In the genomic region with DNA sequence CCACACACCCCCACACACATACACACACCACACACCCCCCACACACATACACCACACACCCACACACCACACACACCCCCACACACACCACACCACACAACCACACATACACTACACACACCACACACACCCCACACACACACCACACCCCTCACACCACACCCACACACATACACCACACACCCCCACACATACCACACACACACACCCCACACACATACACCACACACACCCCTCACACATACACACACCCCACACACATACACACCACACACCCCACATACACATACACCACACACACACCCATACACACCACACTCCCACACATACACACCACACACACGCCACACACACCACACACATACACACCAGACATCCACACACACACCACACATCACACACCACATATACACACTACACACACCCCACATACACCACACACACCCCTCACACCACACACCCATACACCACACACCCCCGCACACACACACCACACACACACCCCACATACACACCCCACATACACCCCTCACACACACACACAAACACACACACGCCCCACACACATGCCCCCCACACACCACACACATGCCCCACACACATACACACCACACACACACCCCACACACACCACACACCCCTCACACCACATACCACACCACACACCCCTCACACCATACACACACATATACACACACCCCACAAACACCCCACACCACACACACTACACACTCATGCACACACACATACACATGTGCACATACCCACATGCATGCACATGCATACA, we compare ENCODE assay signal across 21 cellular contexts. TPM values are rescaled to one million over a fixed set of nuclear protein-coding genes. Genes with fewer than 3 reads are reported as not detected.
DNase-seq lines count a peak whose midpoint lies in the region; ATAC-seq, FAIRE-seq and TF ChIP-seq lines count a peak whose summit lies in the region.
"Had no signal": no experiment of that assay in that cellular context is flagged by ENCODE, and none has a peak within 500 bp of the region (broad histone marks: within the 10 kb centered on the region; RNA-seq: fewer than 3 reads in every experiment).

No MANE protein-coding gene starts in this region.

- peaks cover 0 to 5% of the 10 kb centered on the region in 2 donors for H3K36me3 Mint-ChIP-seq in CD4-positive, alpha-beta memory T cell
- no peaks in the 10 kb centered on the region for H3K36me3 Mint-ChIP-seq in natural killer cell

- no peaks in the 10 kb centered on the region for H3K9me3 ChIP-seq in CD4-positive, alpha-beta memory T cell (ENCODE audit: control insufficient read depth in 1 of 2, low read length in 2 of 2)
- H3K9me3 ChIP-seq in GM12878 (replicated peaks; ENCODE audit: control insufficient read depth, insufficient read depth, low read length) (no peaks in the 10 kb centered on the region), colonic mucosa (no peaks in the 10 kb centered on the region)
- H3K9me3 ChIP-seq: right atrium auricular region, SJCRH30, thyroid gland had no signal

- no peak overlapping the region for H3K9ac ChIP-seq in GM12878 (ENCODE audit: control insufficient read depth, insufficient read depth, low read length)
- H3K9ac ChIP-seq in colonic mucosa (ENCODE audit: low read depth in 2 of 2, low read length in 2 of 2), result no peak overlapping the region

- no peak for DNase-seq in CD4-positive, alpha-beta memory T cell
- DNase-seq in GM12891 (ENCODE audit: insufficient read length, low spot score), result no peak
- no peak for DNase-seq in GM12878 (ENCODE audit: low read depth, low spot score)
- no peak for DNase-seq in natural killer cell
- no peak for DNase-seq in colonic mucosa
- DNase-seq: activated gamma-delta T cell treated with Interleukin-2 at 50 U/mL for 16 hours, AML-193, endodermal cell, KBM-7, NCI-H1694 treated with DMSO at 0.1 percent for 48 hours, NCI-H2227 treated with DMSO at 0.1 percent for 48 hours, NCI-H774, PC-9, SJCRH30, thyroid gland had no signal

- no peaks in the 10 kb centered on the region for H3K79me2 ChIP-seq in GM12878 (ENCODE audit: control insufficient read depth, insufficient read depth, low read length)

- H3K4me1 Mint-ChIP-seq in CD4-positive, alpha-beta memory T cell, result peaks cover 0 to 6% (median under 1%) of the 10 kb centered on the region in 4 donors
- H3K4me1 Mint-ChIP-seq in natural killer cell, result peaks cover 0 to 9% of the 10 kb centered on the region in 2 donors

- ATAC-seq in GM12878 (no peak), natural killer cell (peak in 1 of 3 donors; percentile 38), HG03135 (IDR thresholded peaks at IDR 0.05; ENCODE audit: unreplicated experiment) (no peak)
- ATAC-seq in activated CD4-positive, CD25-positive, alpha-beta regulatory T cell treated with anti-CD3 and anti-CD28 coated beads, Interleukin-2, amount 50 U/mL, for 24 hours, result no peak

- no peak for TF ChIP-seq EP300 in GM12878 (IDR thresholded peaks at IDR 0.05; ENCODE audit: borderline replicate concordance in 1 of 2, control insufficient read depth in 1 of 2, low read depth in 2 of 2, low read length in 2 of 2)

- intact Hi-C loops in CD4-positive, alpha-beta memory T cell (cut with micrococcal nuclease), result no loop called here
- intact Hi-C loops in GM12878 (cut with micrococcal nuclease; ENCODE audit: unreplicated experiment) (no loop called here), natural killer cell (cut with micrococcal nuclease) (no loop called here), colonic mucosa (cut with DNase I) (no loop called here)

- BruUV-seq in GM12878 (replicated peaks; lab: Mats Ljungman, UMichigan), result no TSS peak

- FAIRE-seq in GM12891 (lab: Jason Lieb, UNC) (peak; percentile 92), GM12878 (lab: Jason Lieb, UNC) (peak; percentile 35)

- no peak overlapping the region for H3K27ac ChIP-seq in CD4-positive, alpha-beta memory T cell (ENCODE audit: low read depth, low read length)
- H3K27ac ChIP-seq in GM12878 (ENCODE audit: control insufficient read depth, insufficient read depth) (no peak overlapping the region), colonic mucosa (no peak overlapping the region)
- H3K27ac ChIP-seq: HL-60, PC-9, right atrium auricular region, SJCRH30, thyroid gland had no signal

- POLR2A ChIA-PET in CD4-positive, alpha-beta memory T cell (lab: Charles Lee; ENCODE audit: partially characterized antibody), result no interaction called here
- POLR2A ChIA-PET in GM12878 (lab: Charles Lee), result no interaction called here

- no peak overlapping the region for H3K4me3 ChIP-seq in CD4-positive, alpha-beta memory T cell (ENCODE audit: low read length in 2 of 2)
- H3K4me3 ChIP-seq in GM12878, result no peak overlapping the region
- H3K4me3 ChIP-seq in colonic mucosa, result no peak overlapping the region
- H3K4me3 ChIP-seq: PC-9, right atrium auricular region, SJCRH30, thyroid gland had no signal

- H2AFZ ChIP-seq in GM12878 (ENCODE audit: control insufficient read depth, low read depth, low read length), result no peak overlapping the region
- H2AFZ ChIP-seq: PC-9 had no signal

- CTCF ChIA-PET in CD4-positive, alpha-beta memory T cell (lab: Charles Lee; ENCODE audit: partially characterized antibody), result no interaction called here
- CTCF ChIA-PET in GM12878 (lab: Yijun Ruan, JAX), result interaction anchor here (0.6 to 1.0 kb wide), 2 partner anchors 20 to 128 kb away, joined by 3 read pairs; no protein-coding TSS in a partner anchor

- no peaks in the 10 kb centered on the region for H3K4me1 ChIP-seq in CD4-positive, alpha-beta memory T cell (ENCODE audit: insufficient read depth, low read length)
- no peaks in the 10 kb centered on the region for H3K4me1 ChIP-seq in GM12878 (ENCODE audit: control insufficient read depth, insufficient read depth, low read length)
- H3K4me1 ChIP-seq in colonic mucosa, result no peaks in the 10 kb centered on the region
- H3K4me1 ChIP-seq: right atrium auricular region, SJCRH30 had no signal

- RAD21 ChIA-PET in GM12878 (lab: Charles Lee; ENCODE audit: unreplicated experiment), result interaction anchor here (0.6 kb wide), 1 partner anchor 129 kb away, joined by 4 read pairs; no protein-coding TSS in a partner anchor

- H3K4me2 ChIP-seq in GM12878 (ENCODE audit: control insufficient read depth, insufficient read depth), result no peak overlapping the region
- H3K4me2 ChIP-seq: PC-9 had no signal

- no peak for TF ChIP-seq RAD21 in GM12878 (IDR thresholded peaks at IDR 0.05; ENCODE audit: insufficient read depth, low read depth, low read length)

- H4K20me1 ChIP-seq in GM12878 (ENCODE audit: control insufficient read depth, insufficient read depth), result no peaks in the 10 kb centered on the region

- SMC1A ChIA-PET in GM12878 (lab: Charles Lee; ENCODE audit: uncharacterized antibody, unreplicated experiment), result no interaction called here

- H3K9me3 Mint-ChIP-seq in CD4-positive, alpha-beta memory T cell, result peaks cover 0 to 3% (median 0%) of the 10 kb centered on the region in 8 donors
- H3K9me3 Mint-ChIP-seq in natural killer cell, result peaks cover 0 to 4% of the 10 kb centered on the region in 2 donors
- H3K9me3 Mint-ChIP-seq: endodermal cell had no signal

- H3K27ac Mint-ChIP-seq in CD4-positive, alpha-beta memory T cell, result peak overlapping the region in 5 of 7 donors; percentile 19 to 84 (median 62)
- H3K27ac Mint-ChIP-seq in natural killer cell, result peak overlapping the region; percentile 61 to 85
- H3K27ac Mint-ChIP-seq: endodermal cell had no signal

- H3K27me3 ChIP-seq in CD4-positive, alpha-beta memory T cell (ENCODE audit: insufficient read depth, low read length), result no peaks in the 10 kb centered on the region
- no peaks in the 10 kb centered on the region for H3K27me3 ChIP-seq in GM12878 (replicated peaks in 1 of 2; ENCODE audit: control insufficient read depth in 2 of 2, insufficient read depth in 2 of 2, low read length in 1 of 2)
- H3K27me3 ChIP-seq in colonic mucosa, result no peaks in the 10 kb centered on the region
- H3K27me3 ChIP-seq: right atrium auricular region, SJCRH30, thyroid gland had no signal

- in situ Hi-C loops in GM12878 (cut with MboI), result no loop called here

- no peak overlapping the region for H3K4me3 Mint-ChIP-seq in CD4-positive, alpha-beta memory T cell
- H3K4me3 Mint-ChIP-seq in natural killer cell, result no peak overlapping the region
- H3K4me3 Mint-ChIP-seq: endodermal cell had no signal

- WGBS in GM12878 (ENCODE audit: insufficient coverage, insufficient replicate concordance, low lambda C conversion rate, missing lambda C conversion rate), result 94% methylated on average over 3 of the region's 3 CpGs

- TF ChIP-seq POLR2A in GM12891 (IDR thresholded peaks at IDR 0.05; ENCODE audit: low read depth, low read length) (no peak), GM12878 (IDR thresholded peaks at IDR 0.05; ENCODE audit: low read depth, low read length) (no peak)

- H3K27me3 Mint-ChIP-seq in CD4-positive, alpha-beta memory T cell, result no peaks in the 10 kb centered on the region
- no peaks in the 10 kb centered on the region for H3K27me3 Mint-ChIP-seq in natural killer cell (ENCODE audit: low read depth in 2 of 2)

- no peak for TF ChIP-seq CTCF in GM12878 (IDR thresholded peaks at IDR 0.05 in 2 of 3, conservative IDR thresholded peaks at IDR 0.05 in 1 of 3; ENCODE audit: control insufficient read depth in 2 of 3, extremely low read depth in 1 of 3, insufficient read depth in 1 of 3, low read depth in 3 of 3, low read length in 3 of 3)
- TF ChIP-seq CTCF in natural killer cell (IDR thresholded peaks at IDR 0.05), result no peak
- no peak for TF ChIP-seq CTCF in colonic mucosa (IDR thresholded peaks at IDR 0.05)

- H3K36me3 ChIP-seq in CD4-positive, alpha-beta memory T cell (ENCODE audit: insufficient read depth, low read length), result no peaks in the 10 kb centered on the region
- no peaks in the 10 kb centered on the region; a peak in 1 of 4 replicates for H3K36me3 ChIP-seq in GM12878 (ENCODE audit: control insufficient read depth in 2 of 2, insufficient read depth in 2 of 2, low read length in 1 of 2)
- H3K36me3 ChIP-seq in colonic mucosa, result no peaks in the 10 kb centered on the region
- H3K36me3 ChIP-seq: right atrium auricular region, SJCRH30, thyroid gland had no signal

RNA-seq across cellular contexts. Expression of a gene that starts 25.9 kb away (rescaled TPM):
- not detected for total RNA-seq in CD4-positive, alpha-beta memory T cell
- polyA plus RNA-seq in CD4-positive, alpha-beta memory T cell, result under 1 TPM in 1 of 2 donors, not detected in 1; 0.27 TPM
- polyA plus RNA-seq in GM12891 (2012; ENCODE audit: low read depth, missing spikeins), result not detected
- not detected in 2 replicates for total RNA-seq in GM12878 (2013; cell fraction: nucleolus; rRNA removed)
- total RNA-seq in GM12878 (2014; rRNA removed) (not detected in 2 replicates), GM12878 (2014; rRNA removed; fragmentation: Illumina TruSeq; extraction: Trizol) (not detected in 2 replicates), GM12878 (2021) (not detected in 2 replicates), natural killer cell (under 1 TPM in 1 of 3 donors, not detected in 2; 0.25 TPM), colonic mucosa (under 1 TPM; 0.13 to 0.15 TPM)
- polyA plus RNA-seq in GM12878 (2011; ENCODE audit: low read depth), result not detected
- polyA plus RNA-seq in GM12878 (2011; rRNA removed) (not detected in 2 replicates), GM12878 (2014; fragmentation: Illumina TruSeq; extraction: Trizol) (not detected in 2 replicates), GM12878 (2014; fragmentation: Nextera tagmentation; extraction: Ambion mirVana) (not detected), GM12878 (2014; rRNA removed) (not detected in 2 replicates), GM12878 (2016; fragmentation: Nextera tagmentation; extraction: Ambion mirVana) (not detected)
- not detected in 2 replicates for polyA plus RNA-seq in GM12878 (2011; cell fraction: cytosol; rRNA removed)
- not detected in 2 replicates for polyA plus RNA-seq in GM12878 (2011; cell fraction: nucleus; rRNA removed)
- polyA plus RNA-seq in GM12878 (2012), result not detected in 2 replicates
- polyA minus RNA-seq in GM12878 (2011; rRNA and poly(A)+ RNA removed), result not detected in 2 replicates
- not detected in 2 replicates for polyA minus RNA-seq in GM12878 (2011; cell fraction: cytosol; rRNA and poly(A)+ RNA removed)
- not detected in 2 replicates for polyA minus RNA-seq in GM12878 (2011; cell fraction: nucleus; rRNA and poly(A)+ RNA removed)
- total RNA-seq: liver, omental fat pad, PC-9, SJCRH30, thyroid gland had no signal
- polyA plus RNA-seq: liver had no signal
